Comparison of ENCODE assay signal across 8 cellular contexts in the genomic region with DNA sequence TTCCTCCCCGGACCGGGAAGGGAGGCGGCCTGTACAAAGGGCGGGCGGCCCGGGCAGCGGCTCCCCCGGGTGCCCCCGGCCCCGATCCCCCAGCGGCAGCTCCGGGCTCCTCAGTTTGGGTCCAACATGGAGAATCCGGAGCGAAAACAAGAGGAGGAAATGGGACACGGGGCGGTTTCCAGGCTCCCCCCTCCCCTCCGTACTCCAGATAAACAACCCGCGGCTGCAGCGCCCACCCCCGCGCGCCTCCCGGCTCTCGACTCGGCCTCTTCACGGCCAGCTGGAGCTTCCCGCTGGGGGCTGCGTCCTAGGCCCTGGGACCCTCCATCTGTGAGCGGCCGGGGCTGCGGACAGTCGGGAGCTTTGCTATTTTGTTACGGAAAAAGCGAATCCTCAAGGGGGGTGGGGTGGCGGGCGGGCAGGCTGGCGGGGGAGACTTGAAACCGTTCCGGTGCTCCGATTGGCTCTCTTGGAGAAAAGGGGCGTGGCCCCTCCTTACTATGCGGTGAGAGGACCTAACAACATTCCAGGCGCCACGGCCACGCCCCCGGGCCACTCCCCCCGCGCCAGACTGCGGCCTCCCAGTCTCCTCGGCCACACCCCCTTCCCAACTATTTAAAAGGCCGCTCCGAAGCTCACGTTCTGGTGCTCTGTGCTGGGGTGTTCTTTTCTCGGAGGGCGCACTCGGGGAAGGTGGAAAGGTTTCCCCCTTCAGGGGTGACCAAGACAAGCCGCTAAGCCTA. TPM values are rescaled to one million over a fixed set of nuclear protein-coding genes. Genes with fewer than 3 reads are reported as not detected.
DNase-seq lines count a peak whose midpoint lies in the region; ATAC-seq and TF ChIP-seq lines count a peak whose summit lies in the region.

TSS of gene CTDSP2 (minus strand) at position 153 of the 743 bp plus-strand sequence. CDS start 294 bp downstream, outside the sequence.

- peaks cover 3% of the 10 kb centered on the region for H3K27me3 Mint-ChIP-seq in osteocyte (ENCODE audit: unreplicated experiment)

- DNase-seq in GDM1 (lab: John Stamatoyannopoulos, UW), result peak; percentile 92
- DNase-seq in NCI-H1436 (lab: John Stamatoyannopoulos, UW), result peak; percentile 98
- peak; percentile 96 for DNase-seq in SW480 (ENCODE audit: low spot score)
- DNase-seq in activated naive CD8-positive, alpha-beta T cell treated with anti-CD3 and anti-CD28 coated beads, Interleukin-2, amount 50 U/mL, for 16 hours (ENCODE audit: low read depth, low spot score), result peak; percentile 62
- DNase-seq in head of caudate nucleus, result peak; percentile 98 to 100 (median 100)
- DNase-seq in osteocyte (ENCODE audit: extremely low spot score, unreplicated experiment), result peak; percentile 100
- peak; percentile 100 for DNase-seq in thoracic aorta (ENCODE audit: low spot score)

- peak within 1 kb of the TSS; percentile 89 for H3K27ac Mint-ChIP-seq in osteocyte (ENCODE audit: unreplicated experiment)

- no peaks in the 10 kb centered on the region for H3K36me3 ChIP-seq in thoracic aorta

- H3K4me3 Mint-ChIP-seq in osteocyte (ENCODE audit: unreplicated experiment), result peak within 1 kb of the TSS; percentile 83

- H3K27me3 ChIP-seq in thoracic aorta (replicated peaks; ENCODE audit: insufficient read depth), result no peaks in the 10 kb centered on the region

- H3K36me3 Mint-ChIP-seq in osteocyte (ENCODE audit: unreplicated experiment), result peaks cover 2% of the 10 kb centered on the region

- H3K4me3 ChIP-seq in thoracic aorta, result peak within 1 kb of the TSS; percentile 98

- peak within 1 kb of the TSS; percentile 100 for H3K27ac ChIP-seq in thoracic aorta

- H3K4me1 ChIP-seq in thoracic aorta (ENCODE audit: control insufficient read depth in 1 of 2, low read depth in 2 of 2), result peaks cover 44 to 55% of the 10 kb centered on the region in 2 donors

- H3K4me1 Mint-ChIP-seq in osteocyte (ENCODE audit: unreplicated experiment), result peaks cover 40% of the 10 kb centered on the region

- ATAC-seq in HG02642 (IDR thresholded peaks at IDR 0.05; ENCODE audit: poor library complexity, unreplicated experiment), result peak; percentile 54
- peak; percentile 71 for ATAC-seq in thoracic aorta (ENCODE audit: insufficient number of reproducible peaks, low FRiP score, low read depth)

- no peaks in the 10 kb centered on the region for H3K9me3 Mint-ChIP-seq in osteocyte (ENCODE audit: unreplicated experiment)

- intact Hi-C loops in head of caudate nucleus (cut with DNase I), result loop anchor here (5.0 kb wide), 1 partner anchor 51 kb away; no protein-coding TSS in a partner anchor

- no peaks in the 10 kb centered on the region for H3K9me3 ChIP-seq in thoracic aorta

- peak; percentile 15 for TF ChIP-seq CTCF in osteocyte (IDR thresholded peaks at IDR 0.05)
- peak; percentile 26 for TF ChIP-seq CTCF in thoracic aorta (IDR thresholded peaks at IDR 0.05)

RNA-seq across cellular contexts. Expression of gene CTDSP2, which starts in this region (rescaled TPM):
- 171 and 179 TPM in 2 replicates for total RNA-seq in osteocyte
- total RNA-seq in thoracic aorta, result 100 to 1,000 TPM; 170 to 222 TPM

Comparison
In these comparisons a context has a peak if more than half of its experiments do, and no peak if none do; other contexts are left out.
1. Peak in every context shown above with its lines: DNase-seq, ATAC-seq, H3K4me3 ChIP-seq and H3K27ac ChIP-seq.